ENCODE assay signal across 8 cellular contexts in genomic region chr12:53492830-53493609, GRCh38. TPM values are rescaled to one million over a fixed set of nuclear protein-coding genes. Genes with fewer than 3 reads are reported as not detected.
DNase-seq lines count a peak whose midpoint lies in the region; ATAC-seq and TF ChIP-seq lines count a peak whose summit lies in the region.

No MANE protein-coding gene starts in this region.

- peak; percentile 91 for DNase-seq in GM12865 (ENCODE audit: low read depth)
- DNase-seq in NCI-H146 (lab: John Stamatoyannopoulos, UW): peak; percentile 96
- DNase-seq in T-helper 2 cell: peak; percentile 74 to 81 (median 78)
- DNase-seq in right atrium auricular region (ENCODE audit: low spot score): peak; percentile 96
- peak; percentile 60 for DNase-seq in pulmonary artery endothelial cell (ENCODE audit: low read depth, low spot score)

- no peaks in the 10 kb centered on the region for H3K27me3 ChIP-seq in right atrium auricular region

- H3K27ac ChIP-seq in angular gyrus (ENCODE audit: low read depth, low read length) (peak overlapping the region; percentile 96), right atrium auricular region (peak overlapping the region; percentile 82 to 86), urinary bladder (ENCODE audit: low read depth) (peak overlapping the region; percentile 86)

- H3K4me1 ChIP-seq in right atrium auricular region: peaks cover 0 to 25% of the 10 kb centered on the region in 2 donors
- H3K4me1 ChIP-seq in urinary bladder (ENCODE audit: insufficient read depth): no peaks in the 10 kb centered on the region

- 1% methylated on average over 52 of the region's 52 CpGs for WGBS in urinary bladder

- peak; percentile 93 for ATAC-seq in HG02763 (IDR thresholded peaks at IDR 0.05; ENCODE audit: unreplicated experiment)

- H3K4me3 ChIP-seq in GM12865 (ENCODE audit: low read depth, low read length): peak overlapping the region; percentile 70
- H3K4me3 ChIP-seq in right atrium auricular region: peak overlapping the region; percentile 49 to 60
- peak overlapping the region; percentile 57 for H3K4me3 ChIP-seq in urinary bladder (ENCODE audit: low read depth, low read length)

- H3K9me3 ChIP-seq in right atrium auricular region: no peaks in the 10 kb centered on the region

- H3K36me3 ChIP-seq in right atrium auricular region: peaks cover 3% of the 10 kb centered on the region
- no peaks in the 10 kb centered on the region for H3K36me3 ChIP-seq in urinary bladder (ENCODE audit: insufficient read depth)

- peak; percentile 3 for TF ChIP-seq CTCF in GM12865 (IDR thresholded peaks at IDR 0.05; ENCODE audit: insufficient read depth, low read depth, low read length, missing control alignments)
- no peak for TF ChIP-seq CTCF in right atrium auricular region (IDR thresholded peaks at IDR 0.05)

RNA-seq across cellular contexts. Expression of gene MAP3K12, which starts 6.2 kb away (rescaled TPM):
- total RNA-seq in right atrium auricular region (1 to 10 TPM; 2.6 to 9.8 TPM), pulmonary artery endothelial cell (18.3 and 20.9 TPM in 2 replicates), urinary bladder (17.3 TPM)
- 27.4 TPM for polyA plus RNA-seq in urinary bladder

RNA-seq across cellular contexts. Expression of gene TARBP2, which starts 8.1 kb away (rescaled TPM):
- 10 to 100 TPM; 11.1 to 18.9 TPM for total RNA-seq in right atrium auricular region
- total RNA-seq in pulmonary artery endothelial cell: 60.3 and 69.8 TPM in 2 replicates
- total RNA-seq in urinary bladder: 22.2 TPM
- 24.1 TPM for polyA plus RNA-seq in urinary bladder

RNA-seq across cellular contexts. Expression of gene NPFF, which starts 14.3 kb away (rescaled TPM):
- total RNA-seq in right atrium auricular region (not detected), pulmonary artery endothelial cell (not detected in 2 replicates), urinary bladder (not detected)
- polyA plus RNA-seq in urinary bladder: not detected

RNA-seq across cellular contexts. Expression of gene PCBP2, which starts 41.1 kb away (rescaled TPM):
- total RNA-seq in right atrium auricular region (100 to 1,000 TPM; 288 to 378 TPM), pulmonary artery endothelial cell (368 and 377 TPM in 2 replicates), urinary bladder (395 TPM)
- polyA plus RNA-seq in urinary bladder: 420 TPM

RNA-seq across cellular contexts. Expression of gene PRR13, which starts 51.5 kb away (rescaled TPM):
- 10 to 100 TPM; 38.8 to 60.6 TPM for total RNA-seq in right atrium auricular region
- 24.3 and 26.2 TPM in 2 replicates for total RNA-seq in pulmonary artery endothelial cell
- total RNA-seq in urinary bladder: 22.0 TPM
- 198 TPM for polyA plus RNA-seq in urinary bladder

Comparison
In these comparisons a context has a peak if more than half of its experiments do, and no peak if none do; other contexts are left out.
1. Peak in every context shown above with its lines: DNase-seq, ATAC-seq, H3K4me3 ChIP-seq and H3K27ac ChIP-seq.